In the genomic region with DNA sequence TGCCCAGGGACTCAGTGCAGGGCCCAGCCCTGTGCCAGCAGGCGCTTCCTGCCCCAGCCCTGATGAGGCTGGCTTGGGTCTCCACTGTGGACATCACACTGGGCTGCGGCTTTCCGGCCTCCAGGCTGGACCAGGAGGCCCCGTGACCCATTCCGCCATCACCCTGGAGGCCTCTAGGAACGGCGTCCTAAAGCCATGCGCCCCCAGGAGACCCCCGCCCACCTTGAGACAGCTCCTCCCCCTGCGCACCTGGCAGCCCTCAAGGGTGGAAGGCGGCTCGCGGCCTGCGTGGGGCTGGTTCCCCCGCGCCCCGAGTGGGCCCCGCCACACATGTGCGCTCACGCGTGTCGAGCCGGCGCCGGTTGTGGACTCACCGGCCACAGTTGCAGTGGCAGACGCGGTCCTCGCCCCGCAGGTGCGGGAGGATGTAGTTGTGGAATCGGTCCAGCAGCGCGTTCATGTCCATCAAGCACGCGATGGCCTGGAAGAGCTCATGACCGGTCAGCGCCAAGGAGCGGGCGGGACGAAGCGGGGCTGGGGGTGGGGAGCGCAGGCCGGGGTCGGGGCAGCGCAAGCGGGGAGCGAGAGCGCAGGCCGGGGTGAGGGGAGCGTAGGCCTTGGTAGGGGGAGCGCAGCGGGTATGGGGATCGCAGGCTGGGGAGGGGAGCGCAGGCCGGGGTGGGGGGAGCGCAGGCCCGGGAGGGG, we compare ENCODE assay signal across 9 cellular contexts. TPM values are rescaled to one million over a fixed set of nuclear protein-coding genes. Genes with fewer than 3 reads are reported as not detected.
DNase-seq lines count a peak whose midpoint lies in the region; ATAC-seq, FAIRE-seq and TF ChIP-seq lines count a peak whose summit lies in the region.
"Had no signal": no experiment of that assay in that cellular context is flagged by ENCODE, and none has a peak within 500 bp of the region (broad histone marks: within the 10 kb centered on the region; RNA-seq: fewer than 3 reads in every experiment).

No MANE protein-coding gene starts in this region.

- no peak for TF ChIP-seq CTCF in activated B cell treated with CpG ODN at 0.5 μM for 24 hours (IDR thresholded peaks at IDR 0.05)

- no peak overlapping the region for H3K27ac Mint-ChIP-seq in activated B cell treated with CpG ODN at 0.5 μM for 24 hours
- no peak overlapping the region for H3K27ac Mint-ChIP-seq in activated T-helper 17 cell treated with anti-CD3 and anti-CD28 coated beads, Interleukin-2, amount 50 U/mL, for 72 hours

- H3K4me1 ChIP-seq in right cardiac atrium (ENCODE audit: control insufficient read depth, insufficient read depth, low read length): peaks cover 5% of the 10 kb centered on the region
- peaks cover 17 to 40% (median 37%) of the 10 kb centered on the region in 3 donors for H3K4me1 ChIP-seq in skeletal muscle tissue (ENCODE audit: control insufficient read depth in 3 of 3, insufficient read depth in 3 of 3, low read length in 3 of 3)

- WGBS in right cardiac atrium: 14% methylated on average over 58 of the region's 58 CpGs

- no peak for DNase-seq in GM12891 (ENCODE audit: insufficient read length, low spot score)
- DNase-seq in activated B cell treated with CpG ODN at 0.5 μM for 24 hours: no peak
- peak in 1 of 3 donors; percentile 78 for DNase-seq in right cardiac atrium
- no peak for DNase-seq in UCSD-AML1 (lab: John Stamatoyannopoulos, UW; ENCODE audit: unreplicated experiment)
- DNase-seq in SW480 (ENCODE audit: low spot score): no peak
- DNase-seq: NCI-H2171 had no signal

- peak overlapping the region in 1 of 3 donors; percentile 75 for H3K9ac ChIP-seq in skeletal muscle tissue (ENCODE audit: low read depth in 1 of 3, low read length in 3 of 3)

- ATAC-seq in activated B cell treated with CpG ODN at 0.5 μM for 24 hours (ENCODE audit: low read depth) (no peak), right cardiac atrium (no peak), HG02642 (IDR thresholded peaks at IDR 0.05; ENCODE audit: poor library complexity, unreplicated experiment) (no peak)
- ATAC-seq in activated T-helper 17 cell treated with anti-CD3 and anti-CD28 coated beads, Interleukin-2, amount 50 U/mL, for 72 hours (replicated peaks): no peak

- POLR2A ChIA-PET in activated B cell treated with CpG ODN at 0.5 μM for 24 hours (lab: Charles Lee): interaction anchor here (0.6 kb wide), 1 partner anchor 58 kb away, joined by 4 read pairs; no protein-coding TSS in a partner anchor

- peaks cover 4% of the 10 kb centered on the region for H3K4me1 Mint-ChIP-seq in activated B cell treated with CpG ODN at 0.5 μM for 24 hours
- H3K4me1 Mint-ChIP-seq in activated T-helper 17 cell treated with anti-CD3 and anti-CD28 coated beads, Interleukin-2, amount 50 U/mL, for 72 hours: no peaks in the 10 kb centered on the region

- peaks cover 2% of the 10 kb centered on the region for H3K27me3 Mint-ChIP-seq in activated B cell treated with CpG ODN at 0.5 μM for 24 hours
- no peaks in the 10 kb centered on the region for H3K27me3 Mint-ChIP-seq in activated T-helper 17 cell treated with anti-CD3 and anti-CD28 coated beads, Interleukin-2, amount 50 U/mL, for 72 hours

- H3K27ac ChIP-seq in right cardiac atrium (ENCODE audit: low read length) (no peak overlapping the region), skeletal muscle tissue (ENCODE audit: low read depth, low read length) (no peak overlapping the region)

- TF ChIP-seq POLR2A in GM12891 (IDR thresholded peaks at IDR 0.05; ENCODE audit: low read depth, low read length): no peak

- H3K4me3 Mint-ChIP-seq in activated B cell treated with CpG ODN at 0.5 μM for 24 hours: peak overlapping the region; percentile 72
- no peak overlapping the region for H3K4me3 Mint-ChIP-seq in activated T-helper 17 cell treated with anti-CD3 and anti-CD28 coated beads, Interleukin-2, amount 50 U/mL, for 72 hours

- H3K36me3 ChIP-seq in skeletal muscle tissue (ENCODE audit: control insufficient read depth in 3 of 3, insufficient read depth in 3 of 3, low read length in 3 of 3): peaks cover 9 to 22% (median 19%) of the 10 kb centered on the region in 3 donors

- peak overlapping the region; percentile 71 for H3K4me3 ChIP-seq in right cardiac atrium (ENCODE audit: low read length)
- H3K4me3 ChIP-seq in skeletal muscle tissue (ENCODE audit: low read length in 3 of 3): peak overlapping the region in 2 of 3 donors; percentile 61 to 73

- no peak for FAIRE-seq in GM12891 (lab: Jason Lieb, UNC)

- intact Hi-C loops in activated B cell treated with CpG ODN at 0.5 μM for 24 hours (cut with micrococcal nuclease) (no loop called here), right cardiac atrium (cut with DNase I) (no loop called here)

- no peaks in the 10 kb centered on the region for H3K9me3 Mint-ChIP-seq in activated B cell treated with CpG ODN at 0.5 μM for 24 hours
- no peaks in the 10 kb centered on the region for H3K9me3 Mint-ChIP-seq in activated T-helper 17 cell treated with anti-CD3 and anti-CD28 coated beads, Interleukin-2, amount 50 U/mL, for 72 hours

- H3K36me3 Mint-ChIP-seq in activated B cell treated with CpG ODN at 0.5 μM for 24 hours (ENCODE audit: low read depth): peaks cover 15% of the 10 kb centered on the region
- peaks cover 20% of the 10 kb centered on the region for H3K36me3 Mint-ChIP-seq in activated T-helper 17 cell treated with anti-CD3 and anti-CD28 coated beads, Interleukin-2, amount 50 U/mL, for 72 hours (ENCODE audit: low read depth)

- H3K9me3 ChIP-seq in right cardiac atrium (ENCODE audit: control insufficient read depth, low read length) (no peaks in the 10 kb centered on the region), skeletal muscle tissue (ENCODE audit: control insufficient read depth in 3 of 3, low read length in 3 of 3) (no peaks in the 10 kb centered on the region)

- no peaks in the 10 kb centered on the region for H3K27me3 ChIP-seq in right cardiac atrium (ENCODE audit: control insufficient read depth, insufficient read depth)
- no peaks in the 10 kb centered on the region for H3K27me3 ChIP-seq in skeletal muscle tissue (ENCODE audit: control insufficient read depth in 3 of 3, insufficient read depth in 3 of 3, low read length in 3 of 3)

- CTCF ChIA-PET in activated B cell treated with CpG ODN at 0.5 μM for 24 hours (lab: Charles Lee): no interaction called here

TF ChIP-seq in GM12891, 5 proteins besides CTCF, POLR2A, EP300 and RAD21:
- TF ChIP-seq POU2F2 (IDR thresholded peaks at IDR 0.05; ENCODE audit: low read depth, low read length) (no peak), PAX5 (IDR thresholded peaks at IDR 0.05; ENCODE audit: insufficient read depth, low read length, severe bottlenecking) (peak; percentile 12)

RNA-seq across cellular contexts. Expression of a gene that starts 1.0 kb away (rescaled TPM):
- 0.50 TPM for polyA plus RNA-seq in GM12891 (2012; ENCODE audit: low read depth, missing spikeins)
- 0.31 TPM in 1 of 2 replicates, not detected in the other for total RNA-seq in activated B cell treated with CpG ODN at 0.5 μM for 24 hours
- 1 to 10 TPM; 7.3 to 9.3 (median 7.9) TPM for total RNA-seq in right cardiac atrium
- polyA plus RNA-seq in right cardiac atrium: 10.4 TPM
- total RNA-seq in skeletal muscle tissue: 2.1 TPM
- total RNA-seq in activated T-helper 17 cell treated with anti-CD3 and anti-CD28 coated beads, Interleukin-2, amount 50 U/mL, for 72 hours: 1 to 10 TPM; 2.1 to 2.3 TPM

RNA-seq across cellular contexts. Expression of a gene that starts 27.5 kb away (rescaled TPM):
- polyA plus RNA-seq in GM12891 (2012; ENCODE audit: low read depth, missing spikeins): 26.8 TPM
- 26.1 and 32.4 TPM in 2 replicates for total RNA-seq in activated B cell treated with CpG ODN at 0.5 μM for 24 hours
- total RNA-seq in right cardiac atrium: 10 to 100 TPM; 13.6 to 20.1 (median 15.7) TPM
- polyA plus RNA-seq in right cardiac atrium: 16.7 TPM
- total RNA-seq in skeletal muscle tissue: 6.8 TPM
- 10 to 100 TPM; 24.2 to 56.8 TPM for total RNA-seq in activated T-helper 17 cell treated with anti-CD3 and anti-CD28 coated beads, Interleukin-2, amount 50 U/mL, for 72 hours

RNA-seq across cellular contexts. Expression of a gene that starts 35.2 kb away (rescaled TPM):
- 81.8 TPM for polyA plus RNA-seq in GM12891 (2012; ENCODE audit: low read depth, missing spikeins)
- total RNA-seq in activated B cell treated with CpG ODN at 0.5 μM for 24 hours (111 and 118 TPM in 2 replicates), right cardiac atrium (100 to 1,000 TPM; 112 to 115 (median 113) TPM), skeletal muscle tissue (40.2 TPM)
- polyA plus RNA-seq in right cardiac atrium: 130 TPM
- total RNA-seq in activated T-helper 17 cell treated with anti-CD3 and anti-CD28 coated beads, Interleukin-2, amount 50 U/mL, for 72 hours: 100 to 1,000 TPM in 1 of 2 donors, 10 to 100 TPM in 1; 75.6 to 133 TPM
